Comparison of ENCODE assay signal across 1 cellular context in the genomic region with DNA sequence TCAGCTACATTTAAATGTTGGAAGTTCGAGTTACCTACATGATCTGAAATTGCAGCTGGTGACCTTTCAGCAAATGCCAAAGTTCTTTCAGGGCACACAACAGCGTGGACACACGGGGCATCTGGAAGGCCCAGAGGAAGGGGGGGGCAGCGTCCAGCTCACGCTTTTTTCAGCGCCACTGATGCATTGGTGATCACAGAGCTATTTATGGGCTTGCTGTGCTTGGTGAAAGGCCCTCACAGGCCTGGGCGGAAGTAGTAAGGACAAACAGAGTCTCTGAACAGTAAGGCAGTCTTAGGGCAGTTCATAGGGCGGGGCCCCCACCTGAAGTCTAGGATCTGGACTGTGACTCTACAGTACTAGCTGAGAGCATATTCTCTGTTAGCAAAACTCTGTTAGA.
TF ChIP-seq lines count a peak whose summit lies in the region.

No MANE protein-coding gene starts in this region.

TF ChIP-seq in HepG2, 621 proteins besides CTCF, POLR2A, EP300 and RAD21 (continued from another document):
- TF ChIP-seq, protein P1, sequence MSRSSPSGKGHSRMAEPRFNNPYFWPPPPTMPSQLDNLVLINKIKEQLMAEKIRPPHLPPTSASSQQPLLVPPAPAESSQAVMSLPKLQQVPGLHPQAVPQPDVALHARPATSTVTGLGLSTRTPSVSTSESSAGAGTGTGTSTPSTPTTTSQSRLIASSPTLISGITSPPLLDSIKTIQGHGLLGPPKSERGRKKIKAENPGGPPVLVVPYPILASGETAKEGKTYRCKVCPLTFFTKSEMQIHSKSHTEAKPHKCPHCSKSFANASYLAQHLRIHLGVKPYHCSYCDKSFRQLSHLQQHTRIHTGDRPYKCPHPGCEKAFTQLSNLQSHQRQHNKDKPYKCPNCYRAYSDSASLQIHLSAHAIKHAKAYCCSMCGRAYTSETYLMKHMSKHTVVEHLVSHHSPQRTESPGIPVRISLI (CRISPR knock-in tag; IDR thresholded peaks at IDR 0.05; ENCODE audit: borderline replicate concordance): peak; percentile 55; the same call in 1 of the 2 replicates
- TF ChIP-seq PATZ1 (CRISPR knock-in tag; IDR thresholded peaks at IDR 0.05): no peak
- no peak for TF ChIP-seq ZFP62 (CRISPR knock-in tag; IDR thresholded peaks at IDR 0.05)
- no peak for TF ChIP-seq BHLHE40 (IDR thresholded peaks at IDR 0.05; ENCODE audit: low read length)
- TF ChIP-seq ZNF567 (CRISPR knock-in tag; IDR thresholded peaks at IDR 0.05; ENCODE audit: borderline replicate concordance): no peak
- TF ChIP-seq, protein P2, sequence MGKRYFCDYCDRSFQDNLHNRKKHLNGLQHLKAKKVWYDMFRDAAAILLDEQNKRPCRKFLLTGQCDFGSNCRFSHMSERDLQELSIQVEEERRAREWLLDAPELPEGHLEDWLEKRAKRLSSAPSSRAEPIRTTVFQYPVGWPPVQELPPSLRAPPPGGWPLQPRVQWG (CRISPR knock-in tag; IDR thresholded peaks at IDR 0.05; ENCODE audit: borderline replicate concordance, low read depth): no peak
- TF ChIP-seq ZNF558 (CRISPR knock-in tag; IDR thresholded peaks at IDR 0.05; ENCODE audit: borderline replicate concordance): no peak
- TF ChIP-seq GABPA (IDR thresholded peaks at IDR 0.05; ENCODE audit: low read depth, low read length): no peak
- peak; percentile 38; the same call in 1 of the 2 replicates for TF ChIP-seq GABPA (CRISPR knock-in tag; IDR thresholded peaks at IDR 0.05; ENCODE audit: low read depth)
